In the genomic region with DNA sequence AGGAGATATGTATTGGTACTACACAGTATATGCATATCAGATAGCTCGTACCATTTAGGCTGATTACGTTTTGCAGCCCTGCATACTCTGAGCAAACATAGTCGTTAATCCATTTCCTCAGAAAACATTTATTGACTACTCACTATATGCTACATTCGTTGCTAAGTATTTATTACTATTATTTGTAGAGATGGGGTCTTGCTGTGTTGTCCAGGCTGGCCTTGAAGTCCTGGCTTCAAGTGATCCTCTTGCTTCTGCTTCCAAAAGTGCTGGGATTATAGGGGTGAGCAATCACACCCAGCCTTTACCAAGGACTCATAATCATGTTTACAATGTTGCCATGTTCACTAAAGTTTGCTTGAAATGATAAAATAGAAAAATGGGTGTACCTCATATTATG, we compare ENCODE assay signal across 8 cellular contexts.
"Had no signal": no experiment of that assay in that cellular context is flagged by ENCODE, and none has a peak within 500 bp of the region (broad histone marks: within the 10 kb centered on the region; RNA-seq: fewer than 3 reads in every experiment).

No MANE protein-coding gene starts in this region.

- DNase-seq: GDM1, GF-D8 had no signal

- H3K4me3 ChIP-seq: GM12878 had no signal

- ATAC-seq: GM12878 had no signal

- FAIRE-seq: G401.6, GM12878, GM12891, GM12892, GM18507, GM19239 had no signal
